In genomic region chr2:227766361-227766883, GRCh38 we compare ENCODE assay signal across 8 cellular contexts. TPM values are rescaled to one million over a fixed set of nuclear protein-coding genes. Genes with fewer than 3 reads are reported as not detected.
DNase-seq lines count a peak whose midpoint lies in the region; ATAC-seq, FAIRE-seq and TF ChIP-seq lines count a peak whose summit lies in the region.

No MANE protein-coding gene starts in this region.

- no peak overlapping the region for H3K4me3 ChIP-seq in breast epithelium

- peak; percentile 80 for DNase-seq in GM13976 (ENCODE audit: low spot score)
- peak; percentile 26 for DNase-seq in NCI-H1694 treated with DMSO at 0.1 percent for 48 hours (lab: John Stamatoyannopoulos, UW)
- peak; percentile 45 to 69 for DNase-seq in breast epithelium (ENCODE audit: low spot score in 2 of 2)
- peak; percentile 74 for DNase-seq in kidney glomerular epithelial cell (lab: John Stamatoyannopoulos, UW)
- peak; percentile 72 to 74 for DNase-seq in stimulated activated CD4-positive, alpha-beta T cell treated with anti-CD3 and anti-CD28 coated beads, Interleukin-2, amount 100 ng/mL, for 24 hours

- in situ Hi-C loops in GM13976 (cut with MboI; ENCODE audit: low sequenced_read_pairs, unreplicated experiment), result loop anchor here (10.0 to 25.0 kb wide), 2 partner anchors 362 to 629 kb away; no protein-coding TSS in a partner anchor

- no peaks in the 10 kb centered on the region for H3K9me3 ChIP-seq in breast epithelium

- intact Hi-C loops in breast epithelium (cut with DNase I; ENCODE audit: low total_unique reads), result loop anchor here (10.0 kb wide), 1 partner anchor 362 kb away; no protein-coding TSS in a partner anchor

- peak; percentile 98 for ATAC-seq in HG02798 (IDR thresholded peaks at IDR 0.05; ENCODE audit: poor library complexity, unreplicated experiment)

- TF ChIP-seq CTCF in GM13976 (IDR thresholded peaks at IDR 0.05; ENCODE audit: borderline replicate concordance, control extremely low read depth, extremely low read depth, insufficient read depth, missing control alignments) (peak; percentile 69), VCaP (conservative IDR thresholded peaks at IDR 0.05) (peak; percentile 83), breast epithelium (IDR thresholded peaks at IDR 0.05) (peak; percentile 69 to 92 (median 83))

- H3K27ac ChIP-seq in VCaP, result no peak overlapping the region
- no peak overlapping the region for H3K27ac ChIP-seq in breast epithelium

- no peak for TF ChIP-seq POLR2A in breast epithelium (IDR thresholded peaks at IDR 0.05)

- no peaks in the 10 kb centered on the region for H3K27me3 ChIP-seq in breast epithelium

- FAIRE-seq in A204.1 (lab: Jason Lieb, UNC), result peak; percentile 76

- H3K4me1 ChIP-seq in breast epithelium, result no peaks in the 10 kb centered on the region

- H3K36me3 ChIP-seq in breast epithelium, result no peaks in the 10 kb centered on the region

RNA-seq across cellular contexts. Expression of gene SCYGR8, which starts 20.7 kb away (rescaled TPM):
- total RNA-seq in breast epithelium, result not detected

RNA-seq across cellular contexts. Expression of gene SCYGR7, which starts 38.3 kb away (rescaled TPM):
- total RNA-seq in breast epithelium, result not detected

RNA-seq across cellular contexts. Expression of gene SCYGR6, which starts 41.9 kb away (rescaled TPM):
- total RNA-seq in breast epithelium, result not detected

RNA-seq across cellular contexts. Expression of gene CCL20, which starts 47.2 kb away (rescaled TPM):
- total RNA-seq in breast epithelium, result 1 to 10 TPM in 2 of 3 donors, not detected in 1; 1.3 to 6.7 TPM

RNA-seq across cellular contexts. Expression of gene SLC19A3, which starts 48.6 kb away (rescaled TPM):
- 100 to 1,000 TPM in 1 of 3 donors, 10 to 100 TPM in 2; 29.9 to 278 (median 46.9) TPM for total RNA-seq in breast epithelium

Comparison
In these comparisons a context has a peak if more than half of its experiments do, and no peak if none do; other contexts are left out.
1. DNase-seq: peak in every context shown above with its lines; median percentile 80 in GM13976; 74 in kidney glomerular epithelial cell; 73 in stimulated activated CD4-positive, alpha-beta T cell treated with anti-CD3 and anti-CD28 coated beads, Interleukin-2, amount 100 ng/mL, for 24 hours; 57 in breast epithelium; 26 in NCI-H1694 treated with DMSO at 0.1 percent for 48 hours.